In the genomic region with DNA sequence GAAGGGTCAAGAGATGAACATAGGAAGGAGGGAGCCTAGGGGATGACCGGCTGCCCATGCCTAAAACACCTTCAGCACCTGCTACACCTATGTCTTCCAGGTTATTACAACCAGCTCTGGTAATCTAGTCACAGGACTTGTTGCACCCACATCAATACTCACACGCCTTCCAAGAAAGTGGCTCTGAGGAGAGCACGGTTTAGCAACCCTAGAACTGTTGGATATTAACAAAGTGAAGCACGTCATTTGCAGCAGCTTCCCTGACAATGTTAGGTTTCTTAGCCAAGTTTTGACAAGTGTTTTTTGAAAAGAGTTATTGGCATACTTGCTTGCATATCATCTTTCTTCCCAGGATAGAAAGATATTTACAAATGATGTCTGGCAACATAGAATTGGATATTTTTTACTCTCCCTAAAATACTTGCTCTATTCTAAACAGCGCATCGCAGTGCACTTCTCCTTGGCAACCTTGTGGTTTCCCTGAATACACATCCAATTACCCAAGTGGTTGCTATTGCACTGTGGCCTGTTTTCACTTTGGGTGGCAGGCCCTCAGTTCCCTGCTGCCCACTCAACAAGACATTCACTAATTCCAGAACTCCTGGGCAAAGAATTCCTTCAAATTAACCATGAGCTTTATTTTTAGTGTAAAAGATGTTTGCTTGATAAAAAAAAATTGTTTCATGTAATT, we compare ENCODE assay signal across 25 cellular contexts.
DNase-seq lines count a peak whose midpoint lies in the region; TF ChIP-seq lines count a peak whose summit lies in the region.
"Had no signal": no experiment of that assay in that cellular context is flagged by ENCODE, and none has a peak within 500 bp of the region (broad histone marks: within the 10 kb centered on the region; RNA-seq: fewer than 3 reads in every experiment).

No MANE protein-coding gene starts in this region.

- DNase-seq in DMS 273 (lab: John Stamatoyannopoulos, UW; ENCODE audit: unreplicated experiment): peak; percentile 82
- DNase-seq in NCI-H2171 treated with DMSO at 0.1 percent for 48 hours (lab: John Stamatoyannopoulos, UW): peak; percentile 92
- peak; percentile 20 for DNase-seq in astrocyte of the hippocampus (ENCODE audit: low read depth, low spot score)
- DNase-seq in retina: peak; percentile 21
- no peak for DNase-seq in H7
- no peak for DNase-seq in foreskin fibroblast
- no peak for DNase-seq in NCI-H774 (lab: John Stamatoyannopoulos, UW)
- DNase-seq: activated CD4-positive, alpha-beta T cell treated with anti-CD3 and anti-CD28 coated beads for 36 hours; activated CD8-positive, alpha-beta T cell treated with anti-CD3 and anti-CD28 coated beads, Interleukin-2, amount 10 ng/mL, durations not matched to agents 7 days and 5 days; activated gamma-delta T cell; activated naive CD8-positive, alpha-beta T cell treated with anti-CD3 and anti-CD28 coated beads, Interleukin-2, amount 50 U/mL, for 24 hours; body of pancreas; C1 segment of cervical spinal cord; Caco-2; cerebellar nuclear complex; midbrain; naive thymus-derived CD8-positive, alpha-beta T cell; NCI-H146; NCI-H748 treated with DMSO at 0.1 percent for 48 hours; OCI-M1; small intestine; T-helper 17 cell; trophoblast cell had no signal

- H3K27me3 ChIP-seq in H7 (ENCODE audit: control insufficient read depth, insufficient read depth, low read length): no peaks in the 10 kb centered on the region
- H3K27me3 ChIP-seq: body of pancreas had no signal

- TF ChIP-seq CTCF in foreskin fibroblast (IDR thresholded peaks at IDR 0.05; ENCODE audit: low read depth, low read length): no peak

- no peaks in the 10 kb centered on the region for H3K36me3 ChIP-seq in H7 (replicated peaks; ENCODE audit: control insufficient read depth, insufficient read depth, low read length)

- H3K4me3 ChIP-seq in H7 (ENCODE audit: insufficient read depth, low read depth, low read length) (no peak overlapping the region), foreskin fibroblast (ENCODE audit: low read depth in 1 of 2, low read length in 2 of 2) (no peak overlapping the region)
- H3K4me3 ChIP-seq: body of pancreas, dorsolateral prefrontal cortex, SK-N-MC had no signal

Comparison
In these comparisons a context has a peak if more than half of its experiments do, and no peak if none do; other contexts are left out.
1. DNase-seq: peak in DMS 273 (single experiment), NCI-H2171 treated with DMSO at 0.1 percent for 48 hours (single experiment), astrocyte of the hippocampus (single experiment) and retina (single experiment); none in H7 (single experiment), foreskin fibroblast (0 of 2) and NCI-H774 (single experiment).